Comparison of ENCODE assay signal across 1 cellular context in genomic region chr11:113553235-113553634, GRCh38.
TF ChIP-seq lines count a peak whose summit lies in the region.

No MANE protein-coding gene starts in this region.

TF ChIP-seq in WTC11, 78 proteins besides CTCF, POLR2A, EP300 and RAD21 (continued from another document):
- TF ChIP-seq ZBTB21 (CRISPR knock-in tag; IDR thresholded peaks at IDR 0.05; ENCODE audit: borderline replicate concordance): no peak
- no peak for TF ChIP-seq RELA (CRISPR knock-in tag; IDR thresholded peaks at IDR 0.05; ENCODE audit: borderline replicate concordance)
- no peak for TF ChIP-seq RORB (CRISPR knock-in tag; IDR thresholded peaks at IDR 0.05)
- no peak for TF ChIP-seq ZNF423 (CRISPR knock-in tag; IDR thresholded peaks at IDR 0.05)
- no peak for TF ChIP-seq ZBTB43 (CRISPR knock-in tag; IDR thresholded peaks at IDR 0.05)
- TF ChIP-seq, protein P1, sequence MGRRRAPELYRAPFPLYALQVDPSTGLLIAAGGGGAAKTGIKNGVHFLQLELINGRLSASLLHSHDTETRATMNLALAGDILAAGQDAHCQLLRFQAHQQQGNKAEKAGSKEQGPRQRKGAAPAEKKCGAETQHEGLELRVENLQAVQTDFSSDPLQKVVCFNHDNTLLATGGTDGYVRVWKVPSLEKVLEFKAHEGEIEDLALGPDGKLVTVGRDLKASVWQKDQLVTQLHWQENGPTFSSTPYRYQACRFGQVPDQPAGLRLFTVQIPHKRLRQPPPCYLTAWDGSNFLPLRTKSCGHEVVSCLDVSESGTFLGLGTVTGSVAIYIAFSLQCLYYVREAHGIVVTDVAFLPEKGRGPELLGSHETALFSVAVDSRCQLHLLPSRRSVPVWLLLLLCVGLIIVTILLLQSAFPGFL (CRISPR knock-in tag; IDR thresholded peaks at IDR 0.05; ENCODE audit: borderline replicate concordance): no peak
- no peak for TF ChIP-seq NFE2L1 (CRISPR knock-in tag; IDR thresholded peaks at IDR 0.05)
- TF ChIP-seq ZNF317 (CRISPR knock-in tag; IDR thresholded peaks at IDR 0.05; ENCODE audit: borderline replicate concordance, low read depth): no peak
- TF ChIP-seq FOXP1 (CRISPR knock-in tag; IDR thresholded peaks at IDR 0.05; ENCODE audit: borderline replicate concordance): no peak
- no peak for TF ChIP-seq ZNF416 (CRISPR knock-in tag; IDR thresholded peaks at IDR 0.05)
- TF ChIP-seq SMAD4 (CRISPR knock-in tag; IDR thresholded peaks at IDR 0.05): no peak
